ENCODE assay signal across 30 cellular contexts in genomic region chr7:152481082-152481481, GRCh38.
"Had no signal": no experiment of that assay in that cellular context is flagged by ENCODE, and none has a peak within 500 bp of the region (broad histone marks: within the 10 kb centered on the region; RNA-seq: fewer than 3 reads in every experiment).

No MANE protein-coding gene starts in this region.

- DNase-seq: activated CD4-positive, alpha-beta memory T cell treated with anti-CD3 and anti-CD28 coated beads for 36 hours; activated CD4-positive, alpha-beta T cell treated with anti-CD3 and anti-CD28 coated beads for 36 hours; activated CD4-positive, alpha-beta T cell treated with anti-CD3 and anti-CD28 coated beads, Interleukin-2, amount 10 ng/mL, durations not matched to agents 24 days and 14 days; activated CD4-positive, CD25-positive, alpha-beta regulatory T cell; activated CD4-positive, CD25-positive, alpha-beta regulatory T cell treated with anti-CD3 and anti-CD28 coated beads, Interleukin-2, amount 50 U/mL, for 72 hours; activated CD8-positive, alpha-beta memory T cell treated with anti-CD3 and anti-CD28 coated beads, Interleukin-2, amount 10 ng/mL, durations not matched to agents 7 days and 5 days; activated CD8-positive, alpha-beta memory T cell treated with anti-CD3 and anti-CD28 coated beads, Interleukin-2, amount 50 U/mL, for 4 hours; activated CD8-positive, alpha-beta T cell treated with anti-CD3 and anti-CD28 coated beads, Interleukin-2, amount 10 ng/mL, durations not matched to agents 7 days and 5 days; activated naive CD4-positive, alpha-beta T cell treated with anti-CD3 and anti-CD28 coated beads, Interleukin-2, amount 50 U/mL, for 16 hours; activated naive CD4-positive, alpha-beta T cell treated with Interleukin-2 at 50 U/mL for 16 hours; activated T-cell treated with anti-CD3 and anti-CD28 coated beads, Interleukin-2, amount 50 U/mL, for 1 hour; activated T-cell treated with anti-CD3 and anti-CD28 coated beads, Interleukin-2, amount 50 U/mL, for 48 hours; amniotic stem cell; anterior cingulate cortex; brain microvascular endothelial cell; caudate nucleus; colonic mucosa; effector CD8-positive, alpha-beta T cell; esophagus squamous epithelium; foreskin melanocyte; heart right ventricle; T-helper 2 cell had no signal

- H3K9me3 Mint-ChIP-seq: activated CD4-positive, alpha-beta memory T cell treated with anti-CD3 and anti-CD28 coated beads for 36 hours; activated CD4-positive, alpha-beta T cell treated with anti-CD3 and anti-CD28 coated beads, Interleukin-2, amount 10 ng/mL, durations not matched to agents 24 days and 14 days; activated T-helper 1 cell treated with anti-CD3 and anti-CD28 coated beads, Interleukin-12 subunit alpha, Interleukin-12 subunit beta, Interleukin-2, Interleukin-4 antibody, amounts not matched to agents 30 ng/mL and 10 ng/mL and 1 ng/mL, durations not matched to agents 14 hours and 24 hours and 36 hours; activated T-helper 2 cell treated with anti-CD3 and anti-CD28 coated beads, Interferon-gamma antibody, Interleukin-2, Interleukin-4, amounts not matched to agents 10 μg/mL and 5 μg/mL and 100 μg/mL, durations not matched to agents 14 hours and 24 hours and 36 hours had no signal

- H3K27me3 ChIP-seq: brain microvascular endothelial cell, colonic mucosa, esophagus squamous epithelium, gastroesophageal sphincter, heart right ventricle had no signal

- ATAC-seq: activated CD4-positive, alpha-beta T cell treated with anti-CD3 and anti-CD28 coated beads for 36 hours; activated CD8-positive, alpha-beta memory T cell treated with anti-CD3 and anti-CD28 coated beads, Interleukin-2, amount 10 ng/mL, durations not matched to agents 7 days and 5 days; activated CD8-positive, alpha-beta T cell treated with anti-CD3 and anti-CD28 coated beads, Interleukin-2, amount 10 ng/mL, durations not matched to agents 7 days and 5 days; gastroesophageal sphincter; heart right ventricle had no signal

- H3K4me1 ChIP-seq: colonic mucosa, esophagus squamous epithelium, gastroesophageal sphincter, heart right ventricle had no signal

- H3K27me3 Mint-ChIP-seq: activated CD4-positive, alpha-beta memory T cell treated with anti-CD3 and anti-CD28 coated beads for 36 hours; activated CD4-positive, alpha-beta T cell treated with anti-CD3 and anti-CD28 coated beads for 36 hours; activated CD4-positive, alpha-beta T cell treated with anti-CD3 and anti-CD28 coated beads, Interleukin-2, amount 10 ng/mL, durations not matched to agents 24 days and 14 days; activated CD8-positive, alpha-beta memory T cell treated with anti-CD3 and anti-CD28 coated beads, Interleukin-2, amount 10 ng/mL, durations not matched to agents 7 days and 5 days had no signal

- H3K27ac ChIP-seq: brain microvascular endothelial cell, colonic mucosa, epithelial cell of prostate, esophagus squamous epithelium, gastroesophageal sphincter, heart right ventricle had no signal

- H3K27ac Mint-ChIP-seq: activated CD4-positive, alpha-beta memory T cell treated with anti-CD3 and anti-CD28 coated beads for 36 hours; activated CD4-positive, alpha-beta T cell treated with anti-CD3 and anti-CD28 coated beads for 36 hours; activated CD4-positive, alpha-beta T cell treated with anti-CD3 and anti-CD28 coated beads, Interleukin-2, amount 10 ng/mL, durations not matched to agents 24 days and 14 days; activated CD8-positive, alpha-beta memory T cell treated with anti-CD3 and anti-CD28 coated beads, Interleukin-2, amount 10 ng/mL, durations not matched to agents 7 days and 5 days; activated CD8-positive, alpha-beta T cell treated with anti-CD3 and anti-CD28 coated beads, Interleukin-2, amount 10 ng/mL, durations not matched to agents 7 days and 5 days; activated T-helper 1 cell treated with anti-CD3 and anti-CD28 coated beads, Interleukin-12 subunit alpha, Interleukin-12 subunit beta, Interleukin-2, Interleukin-4 antibody, amounts not matched to agents 30 ng/mL and 10 ng/mL and 1 ng/mL, durations not matched to agents 14 hours and 24 hours and 36 hours; activated T-helper 2 cell treated with anti-CD3 and anti-CD28 coated beads, Interferon-gamma antibody, Interleukin-2, Interleukin-4, amounts not matched to agents 10 μg/mL and 5 μg/mL and 100 μg/mL, durations not matched to agents 14 hours and 24 hours and 36 hours had no signal

- H3K4me3 Mint-ChIP-seq: activated CD4-positive, alpha-beta memory T cell treated with anti-CD3 and anti-CD28 coated beads for 36 hours; activated CD4-positive, alpha-beta T cell treated with anti-CD3 and anti-CD28 coated beads for 36 hours; activated CD4-positive, alpha-beta T cell treated with anti-CD3 and anti-CD28 coated beads, Interleukin-2, amount 10 ng/mL, durations not matched to agents 24 days and 14 days; activated CD8-positive, alpha-beta memory T cell treated with anti-CD3 and anti-CD28 coated beads, Interleukin-2, amount 10 ng/mL, durations not matched to agents 7 days and 5 days; activated CD8-positive, alpha-beta T cell treated with anti-CD3 and anti-CD28 coated beads, Interleukin-2, amount 10 ng/mL, durations not matched to agents 7 days and 5 days; activated T-helper 1 cell treated with anti-CD3 and anti-CD28 coated beads, Interleukin-12 subunit alpha, Interleukin-12 subunit beta, Interleukin-2, Interleukin-4 antibody, amounts not matched to agents 30 ng/mL and 10 ng/mL and 1 ng/mL, durations not matched to agents 14 hours and 24 hours and 36 hours had no signal

- H3K36me3 ChIP-seq: brain microvascular endothelial cell, colonic mucosa, esophagus squamous epithelium, gastroesophageal sphincter, heart right ventricle had no signal

- H3K36me3 Mint-ChIP-seq: activated CD4-positive, alpha-beta memory T cell treated with anti-CD3 and anti-CD28 coated beads for 36 hours; activated CD8-positive, alpha-beta memory T cell treated with anti-CD3 and anti-CD28 coated beads, Interleukin-2, amount 10 ng/mL, durations not matched to agents 7 days and 5 days had no signal

- H3K4me1 Mint-ChIP-seq: activated CD4-positive, alpha-beta T cell treated with anti-CD3 and anti-CD28 coated beads for 36 hours; activated CD4-positive, alpha-beta T cell treated with anti-CD3 and anti-CD28 coated beads, Interleukin-2, amount 10 ng/mL, durations not matched to agents 24 days and 14 days; activated CD8-positive, alpha-beta memory T cell treated with anti-CD3 and anti-CD28 coated beads, Interleukin-2, amount 10 ng/mL, durations not matched to agents 7 days and 5 days had no signal

- FAIRE-seq: astrocyte, bronchial epithelial cell, endometrium, endothelial cell of umbilical vein had no signal

- H3K9me3 ChIP-seq: colonic mucosa, esophagus squamous epithelium, gastroesophageal sphincter, heart right ventricle had no signal

- H3K4me3 ChIP-seq: colonic mucosa, esophagus squamous epithelium, gastroesophageal sphincter, heart right ventricle had no signal
